In genomic region chr22:36893262-36893661, GRCh38 we compare ENCODE assay signal across 10 cellular contexts. TPM values are rescaled to one million over a fixed set of nuclear protein-coding genes. Genes with fewer than 3 reads are reported as not detected.
"Had no signal": no experiment of that assay in that cellular context is flagged by ENCODE, and none has a peak within 500 bp of the region (broad histone marks: within the 10 kb centered on the region; RNA-seq: fewer than 3 reads in every experiment).

No MANE protein-coding gene starts in this region.

- H3K4me3 ChIP-seq: GM23338, HAP-1, K562 had no signal

- H3K9me3 Mint-ChIP-seq: HFFc6 had no signal

- FAIRE-seq: H1, H54, K562 had no signal

- H2AFZ ChIP-seq: GM23338 had no signal

- DNase-seq: HFFc6, IMR-90 had no signal

- H3K27ac Mint-ChIP-seq: GM23338, HFFc6 had no signal

- H3K27ac ChIP-seq: HL-60 had no signal

- H3K4me3 Mint-ChIP-seq: GM23338, HFFc6 had no signal

- H3K9me3 ChIP-seq: HAP-1 had no signal

- ATAC-seq: GM23338, HCT116, K562 had no signal

- H3K4me2 ChIP-seq: GM23338 had no signal

- H3K36me3 ChIP-seq: HAP-1 had no signal

- H3K4me1 ChIP-seq: HAP-1 had no signal

RNA-seq across cellular contexts. Expression of gene CSF2RB, which starts 20.2 kb away (rescaled TPM):
- total RNA-seq: GM23338, H1, HT1080, IMR-90 had no signal
- polyA plus RNA-seq: GM23338, H1, IMR-90 had no signal

RNA-seq across cellular contexts. Expression of gene NCF4, which starts 32.5 kb away (rescaled TPM):
- total RNA-seq: GM23338, H1, HFFc6, HT1080, IMR-90 had no signal
- polyA plus RNA-seq: GM23338, IMR-90 had no signal
